Comparison of ENCODE assay signal across 2 cellular contexts in genomic region chr9:14315754-14316573, GRCh38.
TF ChIP-seq lines count a peak whose summit lies in the region.

No MANE protein-coding gene starts in this region.

TF ChIP-seq in PFSK-1, 5 proteins besides CTCF, POLR2A, EP300 and RAD21 (continued from another document):
- peak in 1 of 2 experiments; percentile 40; a peak in 1 of 4 replicates for TF ChIP-seq REST (IDR thresholded peaks at IDR 0.05; ENCODE audit: insufficient read depth in 1 of 2, low read depth in 2 of 2, low read length in 2 of 2)
- no peak for TF ChIP-seq SIN3A (IDR thresholded peaks at IDR 0.05; ENCODE audit: borderline replicate concordance, insufficient read depth, low read length)

TF ChIP-seq in H1, 55 proteins besides CTCF, POLR2A, EP300 and RAD21 (continued from another document):
- TF ChIP-seq CTBP2 (IDR thresholded peaks at IDR 0.05; ENCODE audit: borderline replicate concordance, insufficient read depth, insufficient read length, low read length) (peak; percentile 63), TAF1 (IDR thresholded peaks at IDR 0.05; ENCODE audit: low read depth, low read length) (0 out of 2 replicates have a peak, but pooled peaks have one; percentile 2), YY1 (IDR thresholded peaks at IDR 0.05; ENCODE audit: low read depth, low read length) (no peak; the same call in 1 of the 2 replicates), TAF7 (optimal IDR thresholded peaks at IDR 0.05; ENCODE audit: borderline replicate concordance, low read depth, low read length) (peak; percentile 14), TBP (IDR thresholded peaks at IDR 0.05; ENCODE audit: low read depth, low read length) (0 out of 2 replicates have a peak, but pooled peaks have one; percentile 8), ASH2L (IDR thresholded peaks at IDR 0.05; ENCODE audit: low read length) (peak; percentile 92), CHD1 (IDR thresholded peaks at IDR 0.05; ENCODE audit: low read depth, low read length) (no peak), BACH1 (IDR thresholded peaks at IDR 0.05; ENCODE audit: low read length) (no peak)
